In genomic region chr5:132506094-132506692, GRCh38 we compare ENCODE assay signal across 8 cellular contexts. TPM values are rescaled to one million over a fixed set of nuclear protein-coding genes. Genes with fewer than 3 reads are reported as not detected.
DNase-seq lines count a peak whose midpoint lies in the region; ATAC-seq and TF ChIP-seq lines count a peak whose summit lies in the region.

No MANE protein-coding gene starts in this region.

- ATAC-seq in GM21825 (IDR thresholded peaks at IDR 0.05; ENCODE audit: unreplicated experiment): peak; percentile 64
- ATAC-seq in GM18873 (IDR thresholded peaks at IDR 0.05; ENCODE audit: low FRiP score, unreplicated experiment): no peak

- H3K27ac ChIP-seq in mesendoderm (ENCODE audit: low read depth, low read length): no peak overlapping the region

- H3K79me1 ChIP-seq in mesendoderm (ENCODE audit: low read length): no peaks in the 10 kb centered on the region

- H4K8ac ChIP-seq in mesendoderm (ENCODE audit: low read depth, low read length): no peak overlapping the region

- no peak overlapping the region for H2AK5ac ChIP-seq in mesendoderm (ENCODE audit: low read length)

- H2BK5ac ChIP-seq in mesendoderm (ENCODE audit: low read length): no peak overlapping the region

- peak; percentile 73 for TF ChIP-seq CTCF in cardiac fibroblast (IDR thresholded peaks at IDR 0.05; ENCODE audit: low read depth, low read length)

- no peak overlapping the region for H2BK120ac ChIP-seq in mesendoderm (ENCODE audit: low read depth, low read length)

- no peak overlapping the region for H3K4me2 ChIP-seq in mesendoderm (ENCODE audit: low read length)

- no peak overlapping the region for H2BK15ac ChIP-seq in mesendoderm (replicated peaks; ENCODE audit: low read depth)

- no peak overlapping the region for H3K18ac ChIP-seq in mesendoderm (ENCODE audit: low read length)

- DNase-seq in EL (peak; percentile 96), NCI-H460 (ENCODE audit: extremely low read depth, low read depth) (peak; percentile 52), cardiac fibroblast (ENCODE audit: low read depth in 2 of 2) (peak; percentile 85 to 94), mesendoderm (peak; percentile 56), NK-92 (lab: John Stamatoyannopoulos, UW; ENCODE audit: unreplicated experiment) (no peak)
- DNase-seq in stimulated activated CD8-positive, alpha-beta memory T cell treated with anti-CD3 and anti-CD28 coated beads, Interleukin-4, amount 100 ng/mL, for 48 hours: no peak

- no CpG with 5 or more reads among the region's 1 CpG for WGBS in mesendoderm (ENCODE audit: extremely low coverage, insufficient coverage, low lambda C conversion rate)

- no peaks in the 10 kb centered on the region for H3K36me3 ChIP-seq in mesendoderm (ENCODE audit: control insufficient read depth, insufficient read depth, low read length)

- no peak overlapping the region for H4K5ac ChIP-seq in mesendoderm (ENCODE audit: low read length)

- H3K56ac ChIP-seq in mesendoderm (ENCODE audit: low read length): no peak overlapping the region

- H3K4me1 ChIP-seq in mesendoderm (ENCODE audit: control insufficient read depth, low read depth, low read length): no peaks in the 10 kb centered on the region

- H3K79me2 ChIP-seq in mesendoderm (ENCODE audit: control insufficient read depth, insufficient read depth, low read length): no peaks in the 10 kb centered on the region

- no peak overlapping the region for H3K4me3 ChIP-seq in cardiac fibroblast (replicated peaks in 1 of 2; ENCODE audit: low read depth in 2 of 2, low read length in 2 of 2)
- no peak overlapping the region for H3K4me3 ChIP-seq in mesendoderm (ENCODE audit: low read length)

- no peak overlapping the region for H3K23ac ChIP-seq in mesendoderm (ENCODE audit: low read length)

- no peaks in the 10 kb centered on the region for H3K27me3 ChIP-seq in mesendoderm (ENCODE audit: insufficient read depth, low read length, poor library complexity)

- H3K9ac ChIP-seq in mesendoderm (ENCODE audit: low read length): no peak overlapping the region

- H3K4ac ChIP-seq in mesendoderm (ENCODE audit: low read depth, low read length): no peak overlapping the region

RNA-seq across cellular contexts. Expression of gene IRF1, which starts 15.6 kb away (rescaled TPM):
- 11.7 and 12.1 TPM in 2 replicates for total RNA-seq in NCI-H460 (2014; rRNA removed; shearing (Covaris generic))
- 4.5 and 5.6 TPM in 2 replicates for polyA plus RNA-seq in NCI-H460 (2014; cell fraction: nucleus; rRNA removed)
- 4.5 TPM for polyA plus RNA-seq in mesendoderm (2013, experiment 1 of 2)
- polyA plus RNA-seq in mesendoderm (2013, experiment 2 of 2): 4.1 TPM

RNA-seq across cellular contexts. Expression of gene IL5, which starts 37.1 kb away (rescaled TPM):
- total RNA-seq in NCI-H460 (2014; rRNA removed; shearing (Covaris generic)): not detected in 2 replicates
- not detected in 2 replicates for polyA plus RNA-seq in NCI-H460 (2014; cell fraction: nucleus; rRNA removed)
- not detected for polyA plus RNA-seq in mesendoderm (2013, experiment 1 of 2)
- not detected for polyA plus RNA-seq in mesendoderm (2013, experiment 2 of 2)

RNA-seq across cellular contexts. Expression of gene RAD50, which starts 50.6 kb away (rescaled TPM):
- total RNA-seq in NCI-H460 (2014; rRNA removed; shearing (Covaris generic)): 38.3 and 41.3 TPM in 2 replicates
- polyA plus RNA-seq in NCI-H460 (2014; cell fraction: nucleus; rRNA removed): 7.6 and 14.2 TPM in 2 replicates
- 30.2 TPM for polyA plus RNA-seq in mesendoderm (2013, experiment 1 of 2)
- polyA plus RNA-seq in mesendoderm (2013, experiment 2 of 2): 31.3 TPM

Comparison
In these comparisons a context has a peak if more than half of its experiments do, and no peak if none do; other contexts are left out.
1. DNase-seq: peak in EL (single experiment), NCI-H460 (single experiment), cardiac fibroblast (2 of 2) and mesendoderm (single experiment); none in NK-92 (single experiment) and stimulated activated CD8-positive, alpha-beta memory T cell treated with anti-CD3 and anti-CD28 coated beads, Interleukin-4, amount 100 ng/mL, for 48 hours (single experiment).